In genomic region chr7:87060288-87060537, GRCh38 we compare ENCODE assay signal across 8 cellular contexts. TPM values are rescaled to one million over a fixed set of nuclear protein-coding genes. Genes with fewer than 3 reads are reported as not detected.
DNase-seq lines count a peak whose midpoint lies in the region; ATAC-seq and TF ChIP-seq lines count a peak whose summit lies in the region.

No MANE protein-coding gene starts in this region.

- H3K27me3 ChIP-seq in BLaER1 (no peaks in the 10 kb centered on the region), H9 (ENCODE audit: insufficient read depth, low read length) (no peaks in the 10 kb centered on the region; the same call in 1 of the 2 replicates)

- H3K4me3 Mint-ChIP-seq in H9 (peak overlapping the region; percentile 88 to 95), naive B cell (peak overlapping the region in 7 of 8 donors; percentile 76 to 93 (median 86))

- H3K9me3 Mint-ChIP-seq in H9 (no peaks in the 10 kb centered on the region; a peak in 2 of 5 replicates), naive B cell (no peaks in the 10 kb centered on the region)

- H2BK120ac ChIP-seq in H9 (ENCODE audit: low read depth, low read length, poor library complexity, severe bottlenecking) = no peak overlapping the region

- H3K36me3 Mint-ChIP-seq in H9 (ENCODE audit: insufficient read depth in 1 of 3, low read depth in 3 of 3) = no peaks in the 10 kb centered on the region; a peak in 1 of 7 replicates
- H3K36me3 Mint-ChIP-seq in naive B cell = no peaks in the 10 kb centered on the region

- in situ Hi-C loops in astrocyte of the cerebellum (cut with HindIII; ENCODE audit: low sequenced_read_pairs) = no loop called here

- no peak overlapping the region for H2BK15ac ChIP-seq in H9 (ENCODE audit: low read depth, low read length)

- H3K4me1 ChIP-seq in BLaER1 = peaks cover 15% of the 10 kb centered on the region
- no peaks in the 10 kb centered on the region for H3K4me1 ChIP-seq in H9 (ENCODE audit: insufficient read depth, low read length)

- H4K8ac ChIP-seq in H9 (replicated peaks; ENCODE audit: insufficient read length, low read depth, low read length) = peak overlapping the region; percentile 5

- H2BK20ac ChIP-seq in H9 (ENCODE audit: low read depth, low read length, poor library complexity, severe bottlenecking) = no peak overlapping the region

- WGBS in H9 (ENCODE audit: extremely low coverage, insufficient read length, low lambda C conversion rate) = no CpG with 5 or more reads among the region's 2 CpGs

- no peaks in the 10 kb centered on the region for H3K79me1 ChIP-seq in H9 (ENCODE audit: insufficient read depth, low read depth, low read length, poor library complexity, severe bottlenecking)

- H2AK5ac ChIP-seq in H9 (ENCODE audit: insufficient read length, low read length) = no peak overlapping the region

- H4K20me1 ChIP-seq in BLaER1 (no peaks in the 10 kb centered on the region), H9 (ENCODE audit: control insufficient read depth, insufficient read depth, insufficient read length) (no peaks in the 10 kb centered on the region)

- H3K4me2 ChIP-seq in BLaER1 = peak overlapping the region; percentile 96
- peak overlapping the region; percentile 87 for H3K4me2 ChIP-seq in H9 (ENCODE audit: insufficient read depth, insufficient read length, low read length)

- H3K27ac Mint-ChIP-seq in H9 (peak overlapping the region in 1 of 3 experiments; percentile 94; a peak in 2 of 7 replicates), naive B cell (peak overlapping the region in 2 of 6 donors; percentile 59 to 93)

- no peak overlapping the region for H2BK12ac ChIP-seq in H9 (ENCODE audit: insufficient read length, low read depth, low read length)

- no peak overlapping the region for H3K23ac ChIP-seq in H9 (ENCODE audit: insufficient read length, low read depth, low read length)

- no peak overlapping the region for H4K91ac ChIP-seq in H9 (ENCODE audit: insufficient read length, low read depth, low read length)

- H2BK5ac ChIP-seq in H9 (ENCODE audit: insufficient read length, low read length) = no peak overlapping the region

- no peaks in the 10 kb centered on the region for H3K9me3 ChIP-seq in BLaER1
- no peaks in the 10 kb centered on the region for H3K9me3 ChIP-seq in H9 (ENCODE audit: control insufficient read depth, low read depth, low read length)

- no peak for ATAC-seq in naive B cell (ENCODE audit: low read depth in 2 of 2)
- no peak for ATAC-seq in HG02571 (IDR thresholded peaks at IDR 0.05; ENCODE audit: unreplicated experiment)
- ATAC-seq in HG03095 (IDR thresholded peaks at IDR 0.05; ENCODE audit: unreplicated experiment) = no peak

- DNase-seq in H9 = no peak
- no peak for DNase-seq in astrocyte of the cerebellum (ENCODE audit: low read depth)
- no peak for DNase-seq in naive B cell
- DNase-seq in OCI-M2 (lab: John Stamatoyannopoulos, UW; ENCODE audit: unreplicated experiment) = no peak
- DNase-seq in LoVo (ENCODE audit: low spot score) = no peak

- no peaks in the 10 kb centered on the region for H3K79me2 ChIP-seq in H9 (ENCODE audit: insufficient read depth, low read length)

- H3K56ac ChIP-seq in H9 (ENCODE audit: insufficient read length, low read depth, low read length) = no peak overlapping the region

- no peak overlapping the region for H3K4ac ChIP-seq in H9 (ENCODE audit: low read depth, low read length)

- H3K27ac ChIP-seq in BLaER1 (no peak overlapping the region), H9 (ENCODE audit: insufficient read length, low read depth, low read length) (no peak overlapping the region)

- H3K4me3 ChIP-seq in BLaER1 (peak overlapping the region; percentile 84), astrocyte of the cerebellum (ENCODE audit: low read depth, low read length) (peak overlapping the region; percentile 51)

- no peak overlapping the region for H3K14ac ChIP-seq in H9 (ENCODE audit: insufficient read depth, low read length)

- peak overlapping the region; percentile 88 for H2AFZ ChIP-seq in H9 (ENCODE audit: low read length)

- H3K9ac ChIP-seq in BLaER1 (no peak overlapping the region), H9 (ENCODE audit: extremely low read depth, insufficient read length, low read length) (peak overlapping the region; percentile 76)

- H3K27me3 Mint-ChIP-seq in H9 (ENCODE audit: low read depth) (peaks cover 16% of the 10 kb centered on the region), naive B cell (peaks cover 0 to 1% (median 0%) of the 10 kb centered on the region in 3 donors)

- peak overlapping the region; percentile 47 for H4K5ac ChIP-seq in H9 (ENCODE audit: insufficient read length, low read depth, low read length)

- H3K36me3 ChIP-seq in BLaER1 = no peaks in the 10 kb centered on the region

- TF ChIP-seq CTCF in H9 (conservative IDR thresholded peaks at IDR 0.05) (no peak), astrocyte of the cerebellum (IDR thresholded peaks at IDR 0.05; ENCODE audit: low read depth, low read length, missing control alignments) (no peak)

- no peak overlapping the region for H3T11ph ChIP-seq in H9 (ENCODE audit: low read length)

- H3K4me1 Mint-ChIP-seq in H9 (peaks cover 12 to 15% of the 10 kb centered on the region in 2 experiments), naive B cell (peaks cover 8 to 14% (median 13%) of the 10 kb centered on the region in 3 donors)

- peaks cover 10% of the 10 kb centered on the region for H3K23me2 ChIP-seq in H9 (ENCODE audit: insufficient read length, low read depth, low read length, poor library complexity, severe bottlenecking)

- no peak overlapping the region for H3K18ac ChIP-seq in H9 (ENCODE audit: insufficient read length, low read depth, low read length)

RNA-seq across cellular contexts. Expression of gene ELAPOR2, which starts 0.8 kb away (rescaled TPM):
- total RNA-seq in H9 (2021) = 36.8 and 39.0 TPM in 2 replicates
- 1 to 10 TPM in 5 of 6 donors, not detected in 1; 1.6 to 7.6 (median 5.8) TPM for polyA plus RNA-seq in naive B cell (ENCODE audit: low read depth in 6 of 6)
